Comparison of ENCODE assay signal across 16 cellular contexts in genomic region chr16:4106516-4106915, GRCh38.
"Had no signal": no experiment of that assay in that cellular context is flagged by ENCODE, and none has a peak within 500 bp of the region (broad histone marks: within the 10 kb centered on the region; RNA-seq: fewer than 3 reads in every experiment).

No MANE protein-coding gene starts in this region.

- H3K4me3 ChIP-seq: colonic mucosa, heart left ventricle, stomach, thoracic aorta, upper lobe of left lung, uterus had no signal

- H3K4me1 ChIP-seq: foreskin keratinocyte, uterus had no signal

- H3K9me3 ChIP-seq: colonic mucosa, heart left ventricle, stomach, thoracic aorta, upper lobe of left lung, uterus had no signal

- DNase-seq: colonic mucosa; dermis blood vessel endothelial cell; erythroblast; foreskin keratinocyte; hippocampal formation; kidney glomerular epithelial cell; right cardiac atrium; small intestine; stimulated activated CD4-positive, alpha-beta T cell treated with anti-CD3 and anti-CD28 coated beads, Interleukin-12 subunit alpha, Interleukin-12 subunit beta, amount 100 ng/mL, for 4 hours; stimulated activated naive CD4-positive, alpha-beta T cell; stomach; substantia nigra; upper lobe of left lung; uterus had no signal

- H3K27ac ChIP-seq: colonic mucosa, foreskin keratinocyte, heart left ventricle, stomach, upper lobe of left lung, uterus had no signal

- ATAC-seq: foreskin keratinocyte, heart left ventricle, right cardiac atrium had no signal

- H3K36me3 ChIP-seq: colonic mucosa, thoracic aorta, upper lobe of left lung, uterus had no signal

- H3K27me3 ChIP-seq: colonic mucosa, foreskin keratinocyte, heart left ventricle, stomach, upper lobe of left lung, uterus had no signal
